In genomic region chr6:167720456-167721285, GRCh38 we compare ENCODE assay signal across 17 cellular contexts.
"Had no signal": no experiment of that assay in that cellular context is flagged by ENCODE, and none has a peak within 500 bp of the region (broad histone marks: within the 10 kb centered on the region; RNA-seq: fewer than 3 reads in every experiment).

No MANE protein-coding gene starts in this region.

- H3K4me3 ChIP-seq: colonic mucosa had no signal

- H3K4me1 Mint-ChIP-seq: activated B cell treated with CpG ODN at 0.5 μM for 24 hours; activated CD4-positive, alpha-beta T cell treated with anti-CD3 and anti-CD28 coated beads for 36 hours; activated naive CD8-positive, alpha-beta T cell treated with anti-CD3 and anti-CD28 coated beads for 36 hours; neural crest cell had no signal

- H3K4me3 Mint-ChIP-seq: activated B cell treated with CpG ODN at 0.5 μM for 24 hours; activated CD4-positive, alpha-beta T cell treated with anti-CD3 and anti-CD28 coated beads for 36 hours; activated naive CD8-positive, alpha-beta T cell treated with anti-CD3 and anti-CD28 coated beads for 36 hours; neural crest cell; T-helper 1 cell treated with Interleukin-12 subunit alpha and Interleukin-12 subunit beta and Interleukin-4 antibody, amounts not matched to agents 30 μg/mL and 1 μg/mL, for 36 hours had no signal

- ATAC-seq: activated CD4-positive, alpha-beta T cell treated with anti-CD3 and anti-CD28 coated beads for 36 hours; left ventricle myocardium superior had no signal

- H3K9me3 ChIP-seq: colonic mucosa had no signal

- H3K4me1 ChIP-seq: breast epithelium, colonic mucosa had no signal

- H3K27ac ChIP-seq: breast epithelium, colonic mucosa, epithelial cell of prostate had no signal

- DNase-seq: activated B cell treated with CpG ODN at 0.5 μM for 24 hours; activated CD4-positive, alpha-beta T cell treated with anti-CD3 and anti-CD28 coated beads for 36 hours; activated CD4-positive, alpha-beta T cell treated with anti-CD3 and anti-CD28 coated beads, Interleukin-2, amount 50 U/mL, for 4 hours; activated naive CD4-positive, alpha-beta T cell treated with Interleukin-2 at 50 U/mL for 16 hours; activated naive CD8-positive, alpha-beta T cell treated with anti-CD3 and anti-CD28 coated beads for 36 hours; activated T-cell treated with anti-CD3 and anti-CD28 coated beads, Interleukin-2, amount 50 U/mL, for 1 hour; amniotic stem cell; colonic mucosa; left ventricle myocardium superior; occipital lobe; stimulated activated CD4-positive, alpha-beta T cell treated with anti-CD3 and anti-CD28 coated beads, Interleukin-4, amount 100 ng/mL, for 24 hours; stimulated activated naive CD4-positive, alpha-beta T cell treated with Interleukin-2 at 50 U/mL for 16 hours; T1000 had no signal

- H3K27me3 ChIP-seq: breast epithelium, colonic mucosa had no signal

- H3K27ac Mint-ChIP-seq: activated CD4-positive, alpha-beta T cell treated with anti-CD3 and anti-CD28 coated beads for 36 hours; activated naive CD8-positive, alpha-beta T cell treated with anti-CD3 and anti-CD28 coated beads for 36 hours; T-helper 1 cell treated with Interleukin-12 subunit alpha and Interleukin-12 subunit beta and Interleukin-4 antibody, amounts not matched to agents 30 μg/mL and 1 μg/mL, for 36 hours had no signal

- H3K9me3 Mint-ChIP-seq: T-helper 1 cell treated with Interleukin-12 subunit alpha and Interleukin-12 subunit beta and Interleukin-4 antibody, amounts not matched to agents 30 μg/mL and 1 μg/mL, for 36 hours had no signal

- H3K36me3 Mint-ChIP-seq: activated naive CD8-positive, alpha-beta T cell treated with anti-CD3 and anti-CD28 coated beads for 36 hours had no signal

- H3K36me3 ChIP-seq: breast epithelium, colonic mucosa had no signal
